Comparison of ENCODE assay signal across 2 cellular contexts in genomic region chr18:48930926-48931325, GRCh38.
TF ChIP-seq lines count a peak whose summit lies in the region.

No MANE protein-coding gene starts in this region.

TF ChIP-seq in A549, 52 proteins besides CTCF, POLR2A, EP300 and RAD21 (continued from another document):
- TF ChIP-seq BCL3 (IDR thresholded peaks at IDR 0.05): no peak
- TF ChIP-seq FOSL2 (IDR thresholded peaks at IDR 0.05): no peak
- no peak for TF ChIP-seq FOSL2 (CRISPR knock-in tag; IDR thresholded peaks at IDR 0.05)
- TF ChIP-seq GATA3 (IDR thresholded peaks at IDR 0.05; ENCODE audit: borderline replicate concordance): no peak
- no peak for TF ChIP-seq HOXB13 (CRISPR knock-in tag; IDR thresholded peaks at IDR 0.05; ENCODE audit: low read depth)
- TF ChIP-seq NPAS2 (CRISPR knock-in tag; IDR thresholded peaks at IDR 0.05; ENCODE audit: borderline replicate concordance): no peak
- TF ChIP-seq REST (IDR thresholded peaks at IDR 0.05): no peak
- TF ChIP-seq CEBPB (IDR thresholded peaks at IDR 0.05): no peak
- no peak for TF ChIP-seq HOXA7 (CRISPR knock-in tag; IDR thresholded peaks at IDR 0.05)

TF ChIP-seq in IMR-90, 13 proteins besides CTCF, POLR2A, EP300 and RAD21 (continued from another document):
- no peak for TF ChIP-seq ELK1 (IDR thresholded peaks at IDR 0.05; ENCODE audit: borderline replicate concordance, low read depth, low read length)
- no peak for TF ChIP-seq MAZ (IDR thresholded peaks at IDR 0.05; ENCODE audit: borderline replicate concordance, low read depth, low read length)
